18 cellular contexts compared by ENCODE assay signal in the genomic region with DNA sequence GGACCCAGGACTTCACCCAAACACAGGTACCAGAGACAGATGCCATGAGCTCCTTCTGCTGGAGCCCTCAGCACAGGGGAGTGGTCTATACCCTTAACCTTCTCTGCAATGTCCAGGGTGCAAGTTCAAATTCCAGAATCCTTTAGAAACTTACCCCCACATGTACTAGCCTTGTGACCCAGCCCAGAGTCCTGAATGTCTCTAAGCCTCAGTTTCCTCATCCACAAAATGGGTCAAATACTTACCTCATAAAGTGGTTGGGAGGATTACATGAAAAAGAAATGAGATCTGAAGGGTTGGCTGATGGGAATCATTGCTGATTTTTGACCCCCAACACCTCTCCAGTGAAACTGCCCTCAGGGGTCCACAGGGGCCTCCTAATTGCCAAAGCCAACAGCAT. TPM values are rescaled to one million over a fixed set of nuclear protein-coding genes. Genes with fewer than 3 reads are reported as not detected.
DNase-seq lines count a peak whose midpoint lies in the region; ATAC-seq and TF ChIP-seq lines count a peak whose summit lies in the region.
"Had no signal": no experiment of that assay in that cellular context is flagged by ENCODE, and none has a peak within 500 bp of the region (broad histone marks: within the 10 kb centered on the region; RNA-seq: fewer than 3 reads in every experiment).

No MANE protein-coding gene starts in this region.

- no peak overlapping the region for H3K4me3 Mint-ChIP-seq in T-helper 1 cell treated with Interleukin-12 subunit alpha and Interleukin-12 subunit beta and Interleukin-4 antibody, amounts not matched to agents 30 μg/mL and 1 μg/mL, for 36 hours
- peak overlapping the region; percentile 81 for H3K4me3 Mint-ChIP-seq in activated CD4-positive, alpha-beta memory T cell treated with anti-CD3 and anti-CD28 coated beads, Interleukin-2, amount 10 ng/mL, durations not matched to agents 7 days and 5 days
- H3K4me3 Mint-ChIP-seq in naive B cell = peak overlapping the region; percentile 48 to 89 (median 82)

- no peak for TF ChIP-seq CTCF in GM06990 (IDR thresholded peaks at IDR 0.05; ENCODE audit: insufficient read depth, low read length, poor library complexity, severe bottlenecking)

- CTCF ChIA-PET in activated CD4-positive, alpha-beta memory T cell treated with anti-CD3 and anti-CD28 coated beads, Interleukin-2, amount 10 ng/mL, durations not matched to agents 7 days and 5 days (lab: Charles Lee) = interaction anchor here (0.7 to 3.1 kb wide), 4 partner anchors 19 to 88 kb away, joined by 3 to 12 read pairs (median 7); no protein-coding TSS in a partner anchor

- H3K27ac Mint-ChIP-seq in T-helper 1 cell treated with Interleukin-12 subunit alpha and Interleukin-12 subunit beta and Interleukin-4 antibody, amounts not matched to agents 30 μg/mL and 1 μg/mL, for 36 hours = peak overlapping the region; percentile 93
- H3K27ac Mint-ChIP-seq in activated CD4-positive, alpha-beta memory T cell treated with anti-CD3 and anti-CD28 coated beads, Interleukin-2, amount 10 ng/mL, durations not matched to agents 7 days and 5 days = peak overlapping the region; percentile 96
- peak overlapping the region; percentile 95 to 98 (median 96) for H3K27ac Mint-ChIP-seq in naive B cell

- peaks cover 2% of the 10 kb centered on the region for H3K36me3 ChIP-seq in GM06990 (ENCODE audit: control insufficient read depth, insufficient read depth, low read length)
- H3K36me3 ChIP-seq: tibial artery had no signal

- H3K4me1 Mint-ChIP-seq in T-helper 1 cell treated with Interleukin-12 subunit alpha and Interleukin-12 subunit beta and Interleukin-4 antibody, amounts not matched to agents 30 μg/mL and 1 μg/mL, for 36 hours (ENCODE audit: low read depth) = peaks cover 75% of the 10 kb centered on the region
- peaks cover 92% of the 10 kb centered on the region for H3K4me1 Mint-ChIP-seq in activated CD4-positive, alpha-beta memory T cell treated with anti-CD3 and anti-CD28 coated beads, Interleukin-2, amount 10 ng/mL, durations not matched to agents 7 days and 5 days
- H3K4me1 Mint-ChIP-seq in naive B cell = peaks cover 63 to 90% (median 79%) of the 10 kb centered on the region in 3 donors

- H3K27me3 ChIP-seq in GM06990 (replicated peaks; ENCODE audit: control insufficient read depth, insufficient read depth, low read length) = no peaks in the 10 kb centered on the region
- H3K27me3 ChIP-seq: tibial artery had no signal

- DNase-seq in T-helper 1 cell (no peak), GM06990 (ENCODE audit: extremely low read depth, insufficient read length) (no peak), naive B cell (no peak), iPS-NIHi7 (ENCODE audit: extremely low spot score) (no peak), kidney tubule cell (ENCODE audit: low spot score) (no peak)
- DNase-seq in activated CD4-positive, alpha-beta memory T cell treated with anti-CD3 and anti-CD28 coated beads, Interleukin-2, amount 10 ng/mL, durations not matched to agents 7 days and 5 days = no peak
- DNase-seq: cerebellar nuclear complex, DND-41, hippocampal formation, KG1, NCI-H1092, NCI-H2107, NCI-H69, SW 1271, tibial artery had no signal

- H3K9me3 Mint-ChIP-seq in T-helper 1 cell treated with Interleukin-12 subunit alpha and Interleukin-12 subunit beta and Interleukin-4 antibody, amounts not matched to agents 30 μg/mL and 1 μg/mL, for 36 hours = no peaks in the 10 kb centered on the region
- no peaks in the 10 kb centered on the region for H3K9me3 Mint-ChIP-seq in activated CD4-positive, alpha-beta memory T cell treated with anti-CD3 and anti-CD28 coated beads, Interleukin-2, amount 10 ng/mL, durations not matched to agents 7 days and 5 days
- H3K9me3 Mint-ChIP-seq in naive B cell = peaks cover 0 to 2% (median 0%) of the 10 kb centered on the region in 7 donors

- peaks cover 66% of the 10 kb centered on the region for H3K36me3 Mint-ChIP-seq in T-helper 1 cell treated with Interleukin-12 subunit alpha and Interleukin-12 subunit beta and Interleukin-4 antibody, amounts not matched to agents 30 μg/mL and 1 μg/mL, for 36 hours (ENCODE audit: low read depth)
- peaks cover 76% of the 10 kb centered on the region for H3K36me3 Mint-ChIP-seq in activated CD4-positive, alpha-beta memory T cell treated with anti-CD3 and anti-CD28 coated beads, Interleukin-2, amount 10 ng/mL, durations not matched to agents 7 days and 5 days (ENCODE audit: low read depth)
- H3K36me3 Mint-ChIP-seq in naive B cell = peaks cover 7 to 14% of the 10 kb centered on the region in 2 donors

- H3K4me3 ChIP-seq in GM06990 (replicated peaks; ENCODE audit: low read depth, low read length) = peak overlapping the region; percentile 66
- H3K4me3 ChIP-seq: tibial artery had no signal

- POLR2A ChIA-PET in activated CD4-positive, alpha-beta memory T cell treated with anti-CD3 and anti-CD28 coated beads, Interleukin-2, amount 10 ng/mL, durations not matched to agents 7 days and 5 days (lab: Charles Lee) = interaction anchor here (3.3 to 10.3 kb wide), 4 partner anchors 11 to 86 kb away, joined by 26 to 216 read pairs (median 131); partner anchors contain the start of genes COTL1 and MEAK7

- ATAC-seq in naive B cell (ENCODE audit: low read depth in 2 of 2) (no peak), GM19328 (IDR thresholded peaks at IDR 0.05; ENCODE audit: unreplicated experiment) (no peak)
- ATAC-seq: sciatic nerve had no signal

- no peaks in the 10 kb centered on the region for H3K27me3 Mint-ChIP-seq in T-helper 1 cell treated with Interleukin-12 subunit alpha and Interleukin-12 subunit beta and Interleukin-4 antibody, amounts not matched to agents 30 μg/mL and 1 μg/mL, for 36 hours (ENCODE audit: low read depth)
- H3K27me3 Mint-ChIP-seq in activated CD4-positive, alpha-beta memory T cell treated with anti-CD3 and anti-CD28 coated beads, Interleukin-2, amount 10 ng/mL, durations not matched to agents 7 days and 5 days = no peaks in the 10 kb centered on the region
- H3K27me3 Mint-ChIP-seq in naive B cell = no peaks in the 10 kb centered on the region

RNA-seq across cellular contexts. Expression of gene COTL1, which starts 21.7 kb away (rescaled TPM):
- total RNA-seq in activated CD4-positive, alpha-beta memory T cell treated with anti-CD3 and anti-CD28 coated beads, Interleukin-2, amount 10 ng/mL, durations not matched to agents 7 days and 5 days = 100 to 1,000 TPM; 676 to 689 TPM
- polyA plus RNA-seq in naive B cell (ENCODE audit: low read depth in 6 of 6) = 100 to 1,000 TPM; 167 to 439 (median 373) TPM

RNA-seq across cellular contexts. Expression of gene KLHL36, which starts 52.1 kb away (rescaled TPM):
- 10 to 100 TPM; 45.7 to 49.0 TPM for total RNA-seq in activated CD4-positive, alpha-beta memory T cell treated with anti-CD3 and anti-CD28 coated beads, Interleukin-2, amount 10 ng/mL, durations not matched to agents 7 days and 5 days
- 10 to 100 TPM; 29.7 to 40.3 (median 37.5) TPM for polyA plus RNA-seq in naive B cell (ENCODE audit: low read depth in 6 of 6)
